ENCODE assay signal across 1 cellular context in the genomic region with DNA sequence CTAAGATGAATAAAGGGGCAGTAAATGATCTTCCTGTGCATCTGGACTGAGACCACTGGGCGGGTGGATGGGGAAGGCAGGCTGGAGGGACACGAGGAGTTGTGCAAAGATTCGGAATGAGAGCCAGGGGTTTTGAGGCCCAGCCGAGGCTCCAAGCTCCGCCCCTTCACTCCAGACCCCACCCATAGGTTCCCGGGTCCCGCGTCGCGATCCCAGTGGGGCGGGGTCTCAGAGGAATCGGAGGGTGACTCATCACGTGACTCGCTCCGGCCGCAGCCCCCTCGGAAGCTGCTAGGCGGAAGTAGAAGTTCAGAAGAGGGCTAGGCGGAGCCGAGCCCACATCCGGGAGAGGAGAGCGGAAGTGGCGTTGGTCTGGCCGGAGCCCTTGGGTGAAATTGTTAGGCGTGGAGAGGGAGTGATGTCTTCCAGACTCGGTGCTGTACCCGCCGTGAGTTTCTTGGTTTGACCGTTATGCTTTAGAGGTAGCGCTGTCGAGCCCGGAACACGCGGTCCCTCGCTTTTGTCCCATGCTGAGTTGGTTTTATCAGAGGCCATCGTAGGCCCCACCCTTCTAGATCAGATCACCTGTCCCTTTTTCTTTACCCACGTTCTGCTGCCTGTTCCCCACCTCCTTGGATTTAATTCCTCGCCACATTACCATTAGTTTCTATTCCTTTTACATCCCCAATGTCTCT.
TF ChIP-seq lines count a peak whose summit lies in the region.

A gene with protein sequence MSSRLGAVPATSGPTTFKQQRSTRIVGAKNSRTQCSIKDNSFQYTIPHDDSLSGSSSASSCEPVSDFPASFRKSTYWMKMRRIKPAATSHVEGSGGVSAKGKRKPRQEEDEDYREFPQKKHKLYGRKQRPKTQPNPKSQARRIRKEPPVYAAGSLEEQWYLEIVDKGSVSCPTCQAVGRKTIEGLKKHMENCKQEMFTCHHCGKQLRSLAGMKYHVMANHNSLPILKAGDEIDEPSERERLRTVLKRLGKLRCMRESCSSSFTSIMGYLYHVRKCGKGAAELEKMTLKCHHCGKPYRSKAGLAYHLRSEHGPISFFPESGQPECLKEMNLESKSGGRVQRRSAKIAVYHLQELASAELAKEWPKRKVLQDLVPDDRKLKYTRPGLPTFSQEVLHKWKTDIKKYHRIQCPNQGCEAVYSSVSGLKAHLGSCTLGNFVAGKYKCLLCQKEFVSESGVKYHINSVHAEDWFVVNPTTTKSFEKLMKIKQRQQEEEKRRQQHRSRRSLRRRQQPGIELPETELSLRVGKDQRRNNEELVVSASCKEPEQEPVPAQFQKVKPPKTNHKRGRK (plus strand): TSS at position 348 of the 695 bp plus-strand sequence. CDS start 71 bp downstream, at position 419.

TF ChIP-seq in GM12878, 131 proteins besides CTCF, POLR2A, EP300 and RAD21 (continued from another document and continues in another):
- TF ChIP-seq, protein P1, sequence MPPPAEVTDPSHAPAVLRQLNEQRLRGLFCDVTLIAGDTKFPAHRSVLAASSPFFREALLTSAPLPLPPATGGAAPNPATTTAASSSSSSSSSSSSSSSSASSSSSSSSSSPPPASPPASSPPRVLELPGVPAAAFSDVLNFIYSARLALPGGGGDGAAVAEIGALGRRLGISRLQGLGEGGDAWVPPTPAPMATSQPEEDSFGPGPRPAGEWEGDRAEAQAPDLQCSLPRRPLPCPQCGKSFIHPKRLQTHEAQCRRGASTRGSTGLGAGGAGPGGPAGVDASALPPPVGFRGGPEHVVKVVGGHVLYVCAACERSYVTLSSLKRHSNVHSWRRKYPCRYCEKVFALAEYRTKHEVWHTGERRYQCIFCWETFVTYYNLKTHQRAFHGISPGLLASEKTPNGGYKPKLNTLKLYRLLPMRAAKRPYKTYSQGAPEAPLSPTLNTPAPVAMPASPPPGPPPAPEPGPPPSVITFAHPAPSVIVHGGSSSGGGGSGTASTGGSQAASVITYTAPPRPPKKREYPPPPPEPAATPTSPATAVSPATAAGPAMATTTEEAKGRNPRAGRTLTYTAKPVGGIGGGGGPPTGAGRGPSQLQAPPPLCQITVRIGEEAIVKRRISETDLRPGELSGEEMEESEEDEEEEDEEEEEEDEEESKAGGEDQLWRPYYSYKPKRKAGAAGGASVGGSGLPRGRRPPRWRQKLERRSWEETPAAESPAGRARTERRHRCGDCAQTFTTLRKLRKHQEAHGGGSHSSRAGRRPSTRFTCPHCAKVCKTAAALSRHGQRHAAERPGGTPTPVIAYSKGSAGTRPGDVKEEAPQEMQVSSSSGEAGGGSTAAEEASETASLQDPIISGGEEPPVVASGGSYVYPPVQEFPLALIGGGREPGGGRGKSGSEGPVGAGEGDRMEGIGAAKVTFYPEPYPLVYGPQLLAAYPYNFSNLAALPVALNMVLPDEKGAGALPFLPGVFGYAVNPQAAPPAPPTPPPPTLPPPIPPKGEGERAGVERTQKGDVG (CRISPR knock-in tag; IDR thresholded peaks at IDR 0.05), result peak; percentile 83; the same call in 1 of the 2 replicates
- TF ChIP-seq ZNF622 (IDR thresholded peaks at IDR 0.05) (no peak), NR2C1 (IDR thresholded peaks at IDR 0.05) (no peak), ZBED1 (IDR thresholded peaks at IDR 0.05; ENCODE audit: borderline replicate concordance) (no peak), ASH2L (IDR thresholded peaks at IDR 0.05; ENCODE audit: borderline replicate concordance, low read depth) (no peak), SMAD1 (IDR thresholded peaks at IDR 0.05; ENCODE audit: low read depth, partially characterized antibody) (no peak), CHD2 (IDR thresholded peaks at IDR 0.05; ENCODE audit: borderline replicate concordance, low read depth, low read length) (no peak), TBL1XR1 (IDR thresholded peaks at IDR 0.05; ENCODE audit: low read depth, low read length) (peak; percentile 63; the same call in 1 of the 2 replicates), ESRRA (IDR thresholded peaks at IDR 0.05; ENCODE audit: low read length) (no peak), TAF1 (IDR thresholded peaks at IDR 0.05; ENCODE audit: borderline replicate concordance, low read depth, low read length) (peak; percentile 94), SIN3A (IDR thresholded peaks at IDR 0.05; ENCODE audit: low read depth, low read length) (0 out of 2 replicates have a peak, but pooled peaks have one; percentile 46), SPI1 (IDR thresholded peaks at IDR 0.05; ENCODE audit: borderline replicate concordance, insufficient read depth, low read depth, low read length) (peak; percentile 82), RBBP5 (conservative IDR thresholded peaks at IDR 0.05) (no peak), HDAC6 (IDR thresholded peaks at IDR 0.05; ENCODE audit: unreplicated experiment) (no peak), HCFC1 (IDR thresholded peaks at IDR 0.05; ENCODE audit: low read length) (0 out of 2 replicates have a peak, but pooled peaks have one; percentile 18), NFXL1 (IDR thresholded peaks at IDR 0.05; ENCODE audit: borderline replicate concordance) (no peak), NFYA (IDR thresholded peaks at IDR 0.05; ENCODE audit: borderline replicate concordance, low read depth, low read length) (no peak), KLF5 (IDR thresholded peaks at IDR 0.05; ENCODE audit: partially characterized antibody) (no peak), PML (IDR thresholded peaks at IDR 0.05; ENCODE audit: low read length) (no peak), FOXK2 (IDR thresholded peaks at IDR 0.05) (no peak), STAT3 (IDR thresholded peaks at IDR 0.05; ENCODE audit: low read depth, low read length) (no peak), CBFB (IDR thresholded peaks at IDR 0.05; ENCODE audit: low read depth) (peak; percentile 60; the same call in 1 of the 2 replicates), CBX5 (IDR thresholded peaks at IDR 0.05; ENCODE audit: low read depth) (no peak), ZNF274 (IDR thresholded peaks at IDR 0.05; ENCODE audit: insufficient read depth, insufficient read length) (no peak), PAX5 (IDR thresholded peaks at IDR 0.05; ENCODE audit: borderline replicate concordance, low read depth, low read length) (0 out of 2 replicates have a peak, but pooled peaks have one; percentile 51), BACH1 (IDR thresholded peaks at IDR 0.05; ENCODE audit: borderline replicate concordance) (no peak; the same call in 1 of the 2 replicates), GABPA (IDR thresholded peaks at IDR 0.05; ENCODE audit: low read depth) (peak; percentile 89), ZNF24 (IDR thresholded peaks at IDR 0.05) (no peak), CBX3 (IDR thresholded peaks at IDR 0.05; ENCODE audit: borderline replicate concordance, low read depth) (no peak)
- TF ChIP-seq, protein P2, sequence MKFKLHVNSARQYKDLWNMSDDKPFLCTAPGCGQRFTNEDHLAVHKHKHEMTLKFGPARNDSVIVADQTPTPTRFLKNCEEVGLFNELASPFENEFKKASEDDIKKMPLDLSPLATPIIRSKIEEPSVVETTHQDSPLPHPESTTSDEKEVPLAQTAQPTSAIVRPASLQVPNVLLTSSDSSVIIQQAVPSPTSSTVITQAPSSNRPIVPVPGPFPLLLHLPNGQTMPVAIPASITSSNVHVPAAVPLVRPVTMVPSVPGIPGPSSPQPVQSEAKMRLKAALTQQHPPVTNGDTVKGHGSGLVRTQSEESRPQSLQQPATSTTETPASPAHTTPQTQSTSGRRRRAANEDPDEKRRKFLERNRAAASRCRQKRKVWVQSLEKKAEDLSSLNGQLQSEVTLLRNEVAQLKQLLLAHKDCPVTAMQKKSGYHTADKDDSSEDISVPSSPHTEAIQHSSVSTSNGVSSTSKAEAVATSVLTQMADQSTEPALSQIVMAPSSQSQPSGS (IDR thresholded peaks at IDR 0.05; ENCODE audit: low read length), result no peak
- TF ChIP-seq, protein P3, sequence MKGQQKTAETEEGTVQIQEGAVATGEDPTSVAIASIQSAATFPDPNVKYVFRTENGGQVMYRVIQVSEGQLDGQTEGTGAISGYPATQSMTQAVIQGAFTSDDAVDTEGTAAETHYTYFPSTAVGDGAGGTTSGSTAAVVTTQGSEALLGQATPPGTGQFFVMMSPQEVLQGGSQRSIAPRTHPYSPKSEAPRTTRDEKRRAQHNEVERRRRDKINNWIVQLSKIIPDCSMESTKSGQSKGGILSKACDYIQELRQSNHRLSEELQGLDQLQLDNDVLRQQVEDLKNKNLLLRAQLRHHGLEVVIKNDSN (IDR thresholded peaks at IDR 0.05; ENCODE audit: borderline replicate concordance, extremely low read length, insufficient read depth, low read depth, low read length), result peak; percentile 91
- TF ChIP-seq, protein P4, sequence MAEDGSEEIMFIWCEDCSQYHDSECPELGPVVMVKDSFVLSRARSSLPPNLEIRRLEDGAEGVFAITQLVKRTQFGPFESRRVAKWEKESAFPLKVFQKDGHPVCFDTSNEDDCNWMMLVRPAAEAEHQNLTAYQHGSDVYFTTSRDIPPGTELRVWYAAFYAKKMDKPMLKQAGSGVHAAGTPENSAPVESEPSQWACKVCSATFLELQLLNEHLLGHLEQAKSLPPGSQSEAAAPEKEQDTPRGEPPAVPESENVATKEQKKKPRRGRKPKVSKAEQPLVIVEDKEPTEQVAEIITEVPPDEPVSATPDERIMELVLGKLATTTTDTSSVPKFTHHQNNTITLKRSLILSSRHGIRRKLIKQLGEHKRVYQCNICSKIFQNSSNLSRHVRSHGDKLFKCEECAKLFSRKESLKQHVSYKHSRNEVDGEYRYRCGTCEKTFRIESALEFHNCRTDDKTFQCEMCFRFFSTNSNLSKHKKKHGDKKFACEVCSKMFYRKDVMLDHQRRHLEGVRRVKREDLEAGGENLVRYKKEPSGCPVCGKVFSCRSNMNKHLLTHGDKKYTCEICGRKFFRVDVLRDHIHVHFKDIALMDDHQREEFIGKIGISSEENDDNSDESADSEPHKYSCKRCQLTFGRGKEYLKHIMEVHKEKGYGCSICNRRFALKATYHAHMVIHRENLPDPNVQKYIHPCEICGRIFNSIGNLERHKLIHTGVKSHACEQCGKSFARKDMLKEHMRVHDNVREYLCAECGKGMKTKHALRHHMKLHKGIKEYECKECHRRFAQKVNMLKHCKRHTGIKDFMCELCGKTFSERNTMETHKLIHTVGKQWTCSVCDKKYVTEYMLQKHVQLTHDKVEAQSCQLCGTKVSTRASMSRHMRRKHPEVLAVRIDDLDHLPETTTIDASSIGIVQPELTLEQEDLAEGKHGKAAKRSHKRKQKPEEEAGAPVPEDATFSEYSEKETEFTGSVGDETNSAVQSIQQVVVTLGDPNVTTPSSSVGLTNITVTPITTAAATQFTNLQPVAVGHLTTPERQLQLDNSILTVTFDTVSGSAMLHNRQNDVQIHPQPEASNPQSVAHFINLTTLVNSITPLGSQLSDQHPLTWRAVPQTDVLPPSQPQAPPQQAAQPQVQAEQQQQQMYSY (CRISPR knock-in tag; IDR thresholded peaks at IDR 0.05), result peak; percentile 93
- TF ChIP-seq, protein P5, sequence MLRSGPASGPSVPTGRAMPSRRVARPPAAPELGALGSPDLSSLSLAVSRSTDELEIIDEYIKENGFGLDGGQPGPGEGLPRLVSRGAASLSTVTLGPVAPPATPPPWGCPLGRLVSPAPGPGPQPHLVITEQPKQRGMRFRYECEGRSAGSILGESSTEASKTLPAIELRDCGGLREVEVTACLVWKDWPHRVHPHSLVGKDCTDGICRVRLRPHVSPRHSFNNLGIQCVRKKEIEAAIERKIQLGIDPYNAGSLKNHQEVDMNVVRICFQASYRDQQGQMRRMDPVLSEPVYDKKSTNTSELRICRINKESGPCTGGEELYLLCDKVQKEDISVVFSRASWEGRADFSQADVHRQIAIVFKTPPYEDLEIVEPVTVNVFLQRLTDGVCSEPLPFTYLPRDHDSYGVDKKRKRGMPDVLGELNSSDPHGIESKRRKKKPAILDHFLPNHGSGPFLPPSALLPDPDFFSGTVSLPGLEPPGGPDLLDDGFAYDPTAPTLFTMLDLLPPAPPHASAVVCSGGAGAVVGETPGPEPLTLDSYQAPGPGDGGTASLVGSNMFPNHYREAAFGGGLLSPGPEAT (IDR thresholded peaks at IDR 0.05; ENCODE audit: low read depth), result 0 out of 2 replicates have a peak, but pooled peaks have one; percentile 20
- TF ChIP-seq, protein P6, sequence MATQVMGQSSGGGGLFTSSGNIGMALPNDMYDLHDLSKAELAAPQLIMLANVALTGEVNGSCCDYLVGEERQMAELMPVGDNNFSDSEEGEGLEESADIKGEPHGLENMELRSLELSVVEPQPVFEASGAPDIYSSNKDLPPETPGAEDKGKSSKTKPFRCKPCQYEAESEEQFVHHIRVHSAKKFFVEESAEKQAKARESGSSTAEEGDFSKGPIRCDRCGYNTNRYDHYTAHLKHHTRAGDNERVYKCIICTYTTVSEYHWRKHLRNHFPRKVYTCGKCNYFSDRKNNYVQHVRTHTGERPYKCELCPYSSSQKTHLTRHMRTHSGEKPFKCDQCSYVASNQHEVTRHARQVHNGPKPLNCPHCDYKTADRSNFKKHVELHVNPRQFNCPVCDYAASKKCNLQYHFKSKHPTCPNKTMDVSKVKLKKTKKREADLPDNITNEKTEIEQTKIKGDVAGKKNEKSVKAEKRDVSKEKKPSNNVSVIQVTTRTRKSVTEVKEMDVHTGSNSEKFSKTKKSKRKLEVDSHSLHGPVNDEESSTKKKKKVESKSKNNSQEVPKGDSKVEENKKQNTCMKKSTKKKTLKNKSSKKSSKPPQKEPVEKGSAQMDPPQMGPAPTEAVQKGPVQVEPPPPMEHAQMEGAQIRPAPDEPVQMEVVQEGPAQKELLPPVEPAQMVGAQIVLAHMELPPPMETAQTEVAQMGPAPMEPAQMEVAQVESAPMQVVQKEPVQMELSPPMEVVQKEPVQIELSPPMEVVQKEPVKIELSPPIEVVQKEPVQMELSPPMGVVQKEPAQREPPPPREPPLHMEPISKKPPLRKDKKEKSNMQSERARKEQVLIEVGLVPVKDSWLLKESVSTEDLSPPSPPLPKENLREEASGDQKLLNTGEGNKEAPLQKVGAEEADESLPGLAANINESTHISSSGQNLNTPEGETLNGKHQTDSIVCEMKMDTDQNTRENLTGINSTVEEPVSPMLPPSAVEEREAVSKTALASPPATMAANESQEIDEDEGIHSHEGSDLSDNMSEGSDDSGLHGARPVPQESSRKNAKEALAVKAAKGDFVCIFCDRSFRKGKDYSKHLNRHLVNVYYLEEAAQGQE (IDR thresholded peaks at IDR 0.05; ENCODE audit: low read depth, low read length), result no peak
- TF ChIP-seq, protein P7, sequence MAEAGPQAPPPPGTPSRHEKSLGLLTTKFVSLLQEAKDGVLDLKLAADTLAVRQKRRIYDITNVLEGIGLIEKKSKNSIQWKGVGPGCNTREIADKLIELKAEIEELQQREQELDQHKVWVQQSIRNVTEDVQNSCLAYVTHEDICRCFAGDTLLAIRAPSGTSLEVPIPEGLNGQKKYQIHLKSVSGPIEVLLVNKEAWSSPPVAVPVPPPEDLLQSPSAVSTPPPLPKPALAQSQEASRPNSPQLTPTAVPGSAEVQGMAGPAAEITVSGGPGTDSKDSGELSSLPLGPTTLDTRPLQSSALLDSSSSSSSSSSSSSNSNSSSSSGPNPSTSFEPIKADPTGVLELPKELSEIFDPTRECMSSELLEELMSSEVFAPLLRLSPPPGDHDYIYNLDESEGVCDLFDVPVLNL (IDR thresholded peaks at IDR 0.05; ENCODE audit: low read depth, low read length), result no peak
